In genomic region chr21:35475768-35476167, GRCh38 we compare ENCODE assay signal across 10 cellular contexts.
DNase-seq lines count a peak whose midpoint lies in the region; ATAC-seq and TF ChIP-seq lines count a peak whose summit lies in the region.
"Had no signal": no experiment of that assay in that cellular context is flagged by ENCODE, and none has a peak within 500 bp of the region (broad histone marks: within the 10 kb centered on the region; RNA-seq: fewer than 3 reads in every experiment).

No MANE protein-coding gene starts in this region.

- POLR2A ChIA-PET in T-cell (lab: Charles Lee): no interaction called here

- peak overlapping the region; percentile 43 to 68 (median 54) for H3K27ac ChIP-seq in transverse colon
- H3K27ac ChIP-seq: testis had no signal

- no peak overlapping the region for H3K4me3 ChIP-seq in transverse colon
- H3K4me3 ChIP-seq: testis had no signal

- H3K27me3 ChIP-seq in transverse colon: peaks cover 5% of the 10 kb centered on the region
- H3K27me3 ChIP-seq: testis had no signal

- peak overlapping the region; percentile 47 for H3K4me3 Mint-ChIP-seq in activated naive CD4-positive, alpha-beta T cell treated with anti-CD3 and anti-CD28 coated beads, Interleukin-2, amount 50 U/mL, for 24 hours
- peak overlapping the region in 1 of 3 donors; percentile 40 for H3K4me3 Mint-ChIP-seq in T-cell

- intact Hi-C loops in left ventricle myocardium superior (cut with micrococcal nuclease): no loop called here
- intact Hi-C loops in transverse colon (cut with DNase I; ENCODE audit: low total_unique reads): no loop called here

- H3K27me3 Mint-ChIP-seq in activated naive CD4-positive, alpha-beta T cell treated with anti-CD3 and anti-CD28 coated beads, Interleukin-2, amount 50 U/mL, for 24 hours: no peaks in the 10 kb centered on the region
- H3K27me3 Mint-ChIP-seq in T-cell: peaks cover 0 to 18% of the 10 kb centered on the region in 2 donors

- H3K36me3 Mint-ChIP-seq in activated naive CD4-positive, alpha-beta T cell treated with anti-CD3 and anti-CD28 coated beads, Interleukin-2, amount 50 U/mL, for 24 hours: peaks cover 8% of the 10 kb centered on the region
- H3K36me3 Mint-ChIP-seq in T-cell: peaks cover 6% of the 10 kb centered on the region

- CTCF ChIA-PET in T-cell (lab: Charles Lee): no interaction called here

- no peak for TF ChIP-seq CTCF in transverse colon (IDR thresholded peaks at IDR 0.05)

- in situ Hi-C loops in transverse colon (cut with MboI; ENCODE audit: low pct_ligation_motif_present in 1 of 4, low pct_unique_long_range_greater_than_20kb in 1 of 4, low sequenced_read_pairs in 3 of 4): no loop called here

- ATAC-seq in T-cell (replicated peaks in 1 of 4) (peak in 3 of 4 experiments; percentile 38 to 66 (median 42)), left ventricle myocardium superior (peak; percentile 48), HG02885 (IDR thresholded peaks at IDR 0.05; ENCODE audit: poor library complexity, unreplicated experiment) (no peak), esophagus mucosa (no peak)

- TF ChIP-seq POLR2A in transverse colon (IDR thresholded peaks at IDR 0.05): no peak

- no peaks in the 10 kb centered on the region for H3K9me3 ChIP-seq in transverse colon
- H3K9me3 ChIP-seq: testis had no signal

- peak overlapping the region; percentile 78 for H3K27ac Mint-ChIP-seq in activated naive CD4-positive, alpha-beta T cell treated with anti-CD3 and anti-CD28 coated beads, Interleukin-2, amount 50 U/mL, for 24 hours
- peak overlapping the region; percentile 70 to 79 for H3K27ac Mint-ChIP-seq in T-cell

- peaks cover 13% of the 10 kb centered on the region for H3K9me3 Mint-ChIP-seq in activated naive CD4-positive, alpha-beta T cell treated with anti-CD3 and anti-CD28 coated beads, Interleukin-2, amount 50 U/mL, for 24 hours
- peaks cover 4 to 15% (median 5%) of the 10 kb centered on the region in 3 donors for H3K9me3 Mint-ChIP-seq in T-cell

- no peak for TF ChIP-seq EP300 in transverse colon (IDR thresholded peaks at IDR 0.05; ENCODE audit: low read depth)

- no peaks in the 10 kb centered on the region for H3K36me3 ChIP-seq in transverse colon

- no peak for DNase-seq in activated naive CD4-positive, alpha-beta T cell treated with Interleukin-2 at 50 U/mL for 16 hours
- DNase-seq in T-cell (no peak), left ventricle myocardium superior (no peak), transverse colon (no peak)
- DNase-seq in effector CD4-positive, alpha-beta T cell: no peak
- DNase-seq: retina, testis had no signal

- peaks cover 37% of the 10 kb centered on the region for H3K4me1 Mint-ChIP-seq in activated naive CD4-positive, alpha-beta T cell treated with anti-CD3 and anti-CD28 coated beads, Interleukin-2, amount 50 U/mL, for 24 hours
- H3K4me1 Mint-ChIP-seq in T-cell: peaks cover 27 to 53% (median 31%) of the 10 kb centered on the region in 3 donors

- H3K4me1 ChIP-seq in transverse colon: peaks cover 0 to 11% (median 0%) of the 10 kb centered on the region in 4 donors
- H3K4me1 ChIP-seq: testis had no signal

- WGBS in transverse colon (ENCODE audit: low coverage in 1 of 2), 2 donors: 55 to 66% methylated on average over 4 of the region's 4 CpGs

Comparison
In these comparisons a context has a peak if more than half of its experiments do, and no peak if none do; other contexts are left out.
1. ATAC-seq: peak in T-cell (3 of 4) and left ventricle myocardium superior (single experiment); none in HG02885 (single experiment) and esophagus mucosa (single experiment).